In the genomic region with DNA sequence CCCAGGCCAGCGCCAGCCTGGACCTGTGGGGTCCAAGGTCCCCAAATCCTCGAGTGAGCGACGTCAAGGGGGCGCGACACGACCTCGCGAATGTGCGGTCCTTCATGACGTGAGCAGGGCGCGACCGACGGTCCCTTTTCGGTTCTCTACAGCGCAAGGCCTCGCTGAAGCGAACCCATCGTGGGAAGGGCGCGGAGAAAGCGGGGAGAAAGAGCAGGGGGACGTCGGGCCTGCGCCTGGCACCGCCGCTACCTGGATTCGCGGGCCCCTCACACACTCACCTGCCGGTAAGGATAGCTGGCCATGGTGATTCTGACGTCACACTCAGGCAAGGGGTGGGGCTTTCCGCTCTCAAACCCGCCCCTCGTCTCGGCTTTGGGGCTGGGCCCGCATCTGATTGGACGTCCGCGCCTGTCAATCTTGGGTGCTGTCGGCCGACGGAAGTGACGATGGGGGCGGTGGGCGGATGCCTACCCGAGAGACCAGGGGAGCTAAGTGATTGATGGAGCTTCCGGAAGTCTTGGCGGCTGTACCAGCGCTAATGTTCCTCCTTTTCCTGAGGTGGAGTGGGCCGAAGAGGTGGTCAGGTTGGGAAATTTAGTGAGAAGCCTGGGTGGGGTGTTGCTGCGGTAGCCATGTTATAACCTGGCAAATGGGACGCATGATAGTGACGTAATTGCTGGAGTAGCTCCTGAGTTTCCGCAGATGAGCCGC, we compare ENCODE assay signal across 8 cellular contexts. TPM values are rescaled to one million over a fixed set of nuclear protein-coding genes. Genes with fewer than 3 reads are reported as not detected.
DNase-seq lines count a peak whose midpoint lies in the region; ATAC-seq and TF ChIP-seq lines count a peak whose summit lies in the region.

A gene with protein sequence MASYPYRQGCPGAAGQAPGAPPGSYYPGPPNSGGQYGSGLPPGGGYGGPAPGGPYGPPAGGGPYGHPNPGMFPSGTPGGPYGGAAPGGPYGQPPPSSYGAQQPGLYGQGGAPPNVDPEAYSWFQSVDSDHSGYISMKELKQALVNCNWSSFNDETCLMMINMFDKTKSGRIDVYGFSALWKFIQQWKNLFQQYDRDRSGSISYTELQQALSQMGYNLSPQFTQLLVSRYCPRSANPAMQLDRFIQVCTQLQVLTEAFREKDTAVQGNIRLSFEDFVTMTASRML (minus strand): TSS at position 317 of the 714 bp plus-strand sequence. CDS start 12 bp downstream, at position 305.

- H3K27ac Mint-ChIP-seq in activated CD4-positive, alpha-beta T cell treated with anti-CD3 and anti-CD28 coated beads, Interleukin-2, amount 10 ng/mL, durations not matched to agents 7 days and 5 days = peak within 1 kb of the TSS; percentile 100

- peaks cover 3% of the 10 kb centered on the region for H3K9me3 Mint-ChIP-seq in activated CD4-positive, alpha-beta T cell treated with anti-CD3 and anti-CD28 coated beads, Interleukin-2, amount 10 ng/mL, durations not matched to agents 7 days and 5 days

- DNase-seq in BJ (ENCODE audit: low read depth) = peak; percentile 78
- peak; percentile 98 for DNase-seq in NCI-H69 (lab: John Stamatoyannopoulos, UW)
- peak; percentile 99 for DNase-seq in activated CD4-positive, alpha-beta T cell treated with anti-CD3 and anti-CD28 coated beads, Interleukin-2, amount 10 ng/mL, durations not matched to agents 7 days and 5 days
- peak; percentile 99 for DNase-seq in coronary artery (ENCODE audit: low spot score)
- DNase-seq in stimulated activated CD4-positive, alpha-beta T cell treated with anti-CD3 and anti-CD28 coated beads, Interleukin-1b, Interleukin-23, amount 100 ng/mL, for 4 hours (ENCODE audit: low read depth in 2 of 2) = peak; percentile 98 to 99

- no peaks in the 10 kb centered on the region for H3K27me3 Mint-ChIP-seq in activated CD4-positive, alpha-beta T cell treated with anti-CD3 and anti-CD28 coated beads, Interleukin-2, amount 10 ng/mL, durations not matched to agents 7 days and 5 days

- CTCF ChIA-PET in BJ (lab: Yijun Ruan, JAX) = interaction anchor here (0.6 to 1.7 kb wide), 7 partner anchors 9 to 145 kb away, joined by 3 to 8 read pairs (median 3); no protein-coding TSS in a partner anchor
- CTCF ChIA-PET in activated CD4-positive, alpha-beta T cell treated with anti-CD3 and anti-CD28 coated beads, Interleukin-2, amount 10 ng/mL, durations not matched to agents 7 days and 5 days (lab: Charles Lee) = interaction anchor here (0.6 to 4.1 kb wide), 9 partner anchors 14 to 144 kb away, joined by 3 to 17 read pairs (median 3); no protein-coding TSS in a partner anchor

- H3K4me1 Mint-ChIP-seq in activated CD4-positive, alpha-beta T cell treated with anti-CD3 and anti-CD28 coated beads, Interleukin-2, amount 10 ng/mL, durations not matched to agents 7 days and 5 days = peaks cover 34% of the 10 kb centered on the region

- ATAC-seq in GM19324 (IDR thresholded peaks at IDR 0.05; ENCODE audit: low FRiP score, unreplicated experiment) = peak; percentile 91
- peak; percentile 54 for ATAC-seq in HG03469 (IDR thresholded peaks at IDR 0.05; ENCODE audit: unreplicated experiment)

- POLR2A ChIA-PET in BJ (lab: Charles Lee) = interaction anchor here (0.7 to 0.8 kb wide), 3 partner anchors 59 to 144 kb away, joined by 3 to 15 read pairs (median 10); a partner anchor contains a TSS
- POLR2A ChIA-PET in activated CD4-positive, alpha-beta T cell treated with anti-CD3 and anti-CD28 coated beads, Interleukin-2, amount 10 ng/mL, durations not matched to agents 7 days and 5 days (lab: Charles Lee) = interaction anchor here (0.6 kb wide), 1 partner anchor 630 kb away, joined by 4 read pairs; no protein-coding TSS in a partner anchor

- no peaks in the 10 kb centered on the region for H3K36me3 ChIP-seq in BJ (ENCODE audit: control insufficient read depth, insufficient read depth, low read length)

- no peak for TF ChIP-seq CTCF in BJ (IDR thresholded peaks at IDR 0.05; ENCODE audit: insufficient read depth, low read depth, low read length)
- TF ChIP-seq CTCF in coronary artery (IDR thresholded peaks at IDR 0.05) = no peak

- peak within 1 kb of the TSS; percentile 94 for H3K4me3 Mint-ChIP-seq in activated CD4-positive, alpha-beta T cell treated with anti-CD3 and anti-CD28 coated beads, Interleukin-2, amount 10 ng/mL, durations not matched to agents 7 days and 5 days

- H3K4me3 ChIP-seq in BJ (ENCODE audit: low read depth, low read length) = peak within 1 kb of the TSS; percentile 93
- peak within 1 kb of the TSS; percentile 88 for H3K4me3 ChIP-seq in coronary artery

- no peaks in the 10 kb centered on the region for H3K27me3 ChIP-seq in BJ (ENCODE audit: control insufficient read depth, insufficient read depth, low read length)
- no peaks in the 10 kb centered on the region for H3K27me3 ChIP-seq in layer of hippocampus (ENCODE audit: control insufficient read depth, insufficient read depth, low read length)

- H3K27ac ChIP-seq in coronary artery (peak within 1 kb of the TSS; percentile 95 to 99), layer of hippocampus (ENCODE audit: low read depth, low read length) (peak within 1 kb of the TSS; percentile 98)

- peaks cover 1% of the 10 kb centered on the region for H3K36me3 Mint-ChIP-seq in activated CD4-positive, alpha-beta T cell treated with anti-CD3 and anti-CD28 coated beads, Interleukin-2, amount 10 ng/mL, durations not matched to agents 7 days and 5 days (ENCODE audit: low read depth)

RNA-seq across cellular contexts. Expression of the gene that starts here (rescaled TPM):
- 111 and 145 TPM in 2 replicates for polyA plus RNA-seq in BJ (2011; rRNA removed)
- 93.5 and 142 TPM in 2 replicates for polyA minus RNA-seq in BJ (2011; rRNA and poly(A)+ RNA removed)
- 10 to 100 TPM; 50.4 to 51.6 TPM for total RNA-seq in activated CD4-positive, alpha-beta T cell treated with anti-CD3 and anti-CD28 coated beads, Interleukin-2, amount 10 ng/mL, durations not matched to agents 7 days and 5 days

Comparison
In these comparisons a context has a peak if more than half of its experiments do, and no peak if none do; other contexts are left out.
1. Peak in every context shown above with its lines: DNase-seq, ATAC-seq, H3K4me3 ChIP-seq and H3K27ac ChIP-seq.